11 cellular contexts compared by ENCODE assay signal in the genomic region with DNA sequence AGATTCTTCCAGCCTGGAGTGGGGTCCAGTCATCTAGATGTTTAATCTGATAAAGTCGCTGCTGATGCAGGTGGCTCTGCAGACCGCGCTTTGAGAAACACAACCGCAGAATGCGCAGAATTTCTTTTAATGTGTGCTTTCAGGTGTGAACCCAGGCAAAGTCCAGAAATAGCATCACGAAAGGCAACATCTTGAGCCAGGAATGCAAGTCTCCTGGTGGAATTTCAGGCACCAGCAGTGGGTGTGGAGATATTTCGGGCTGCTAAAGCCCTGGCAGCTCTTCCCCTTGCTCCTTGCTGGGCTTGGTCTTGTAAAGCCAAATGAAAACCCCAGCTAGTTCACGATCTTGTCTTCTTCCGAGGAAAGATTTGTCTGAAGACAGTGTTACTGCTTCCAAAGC.
A peak's percentile ranks its signal among the peaks of the same experiment; 100 is the strongest.
DNase-seq lines count a peak whose midpoint lies in the region; ATAC-seq and TF ChIP-seq lines count a peak whose summit lies in the region.
"Had no signal": no experiment of that assay in that cellular context is flagged by ENCODE, and none has a peak within 500 bp of the region (broad histone marks: within the 10 kb centered on the region; RNA-seq: fewer than 3 reads in every experiment).

No MANE protein-coding gene starts in this region.

- peak overlapping the region; percentile 58 for H3K4me3 Mint-ChIP-seq in nephron progenitor cell
- no peak overlapping the region for H3K4me3 Mint-ChIP-seq in CD4-positive, alpha-beta memory T cell
- no peak overlapping the region for H3K4me3 Mint-ChIP-seq in glutamatergic neuron (ENCODE audit: unreplicated experiment)
- H3K4me3 Mint-ChIP-seq: activated naive CD8-positive, alpha-beta T cell treated with anti-CD3 and anti-CD28 coated beads for 36 hours had no signal

- no peaks in the 10 kb centered on the region for H3K36me3 ChIP-seq in SJCRH30
- H3K36me3 ChIP-seq in upper lobe of left lung: no peaks in the 10 kb centered on the region
- H3K36me3 ChIP-seq in CD4-positive, alpha-beta memory T cell (ENCODE audit: insufficient read depth, low read length): no peaks in the 10 kb centered on the region

- H3K4me1 Mint-ChIP-seq in nephron progenitor cell: peaks cover 25% of the 10 kb centered on the region
- H3K4me1 Mint-ChIP-seq in CD4-positive, alpha-beta memory T cell: no peaks in the 10 kb centered on the region
- peaks cover 9% of the 10 kb centered on the region for H3K4me1 Mint-ChIP-seq in glutamatergic neuron (ENCODE audit: low read depth, unreplicated experiment)
- H3K4me1 Mint-ChIP-seq: activated naive CD8-positive, alpha-beta T cell treated with anti-CD3 and anti-CD28 coated beads for 36 hours had no signal

- TF ChIP-seq EP300 in upper lobe of left lung (IDR thresholded peaks at IDR 0.05): no peak

- H3K9me3 Mint-ChIP-seq in nephron progenitor cell (no peaks in the 10 kb centered on the region), glutamatergic neuron (ENCODE audit: unreplicated experiment) (no peaks in the 10 kb centered on the region)
- H3K9me3 Mint-ChIP-seq in CD4-positive, alpha-beta memory T cell: peaks cover 0 to 1% (median 0%) of the 10 kb centered on the region in 8 donors
- H3K9me3 Mint-ChIP-seq: activated naive CD8-positive, alpha-beta T cell treated with anti-CD3 and anti-CD28 coated beads for 36 hours had no signal

- intact Hi-C loops in CD4-positive, alpha-beta memory T cell (cut with micrococcal nuclease): no loop called here

- ATAC-seq in upper lobe of left lung (ENCODE audit: low FRiP score in 2 of 2): peak; percentile 27 to 46
- ATAC-seq in GM21786 (IDR thresholded peaks at IDR 0.05; ENCODE audit: unreplicated experiment): no peak

- POLR2A ChIA-PET in CD4-positive, alpha-beta memory T cell (lab: Charles Lee; ENCODE audit: partially characterized antibody): no interaction called here

- no peaks in the 10 kb centered on the region for H3K9me3 ChIP-seq in SJCRH30 (replicated peaks)
- H3K9me3 ChIP-seq in upper lobe of left lung: no peaks in the 10 kb centered on the region
- no peaks in the 10 kb centered on the region for H3K9me3 ChIP-seq in CD4-positive, alpha-beta memory T cell (ENCODE audit: control insufficient read depth in 1 of 2, low read length in 2 of 2)

- H3K27me3 Mint-ChIP-seq in nephron progenitor cell (ENCODE audit: low read depth, poor library complexity) (peaks cover 6% of the 10 kb centered on the region), glutamatergic neuron (ENCODE audit: unreplicated experiment) (no peaks in the 10 kb centered on the region)
- H3K27me3 Mint-ChIP-seq in CD4-positive, alpha-beta memory T cell: peaks cover 2 to 4% of the 10 kb centered on the region in 2 donors

- DNase-seq in SJCRH30: no peak
- no peak for DNase-seq in fibroblast of mammary gland (ENCODE audit: low read depth)
- no peak for DNase-seq in nephron progenitor cell
- no peak for DNase-seq in upper lobe of left lung
- no peak for DNase-seq in CD4-positive, alpha-beta memory T cell
- DNase-seq in glutamatergic neuron: no peak
- no peak for DNase-seq in COR-L47 (lab: John Stamatoyannopoulos, UW)
- DNase-seq: activated CD4-positive, alpha-beta T cell treated with anti-CD3 and anti-CD28 coated beads, Interleukin-2, amount 50 U/mL, for 4 hours; activated naive CD8-positive, alpha-beta T cell treated with anti-CD3 and anti-CD28 coated beads for 36 hours had no signal

- no peaks in the 10 kb centered on the region for H3K36me3 Mint-ChIP-seq in nephron progenitor cell (ENCODE audit: low read depth)
- no peaks in the 10 kb centered on the region for H3K36me3 Mint-ChIP-seq in CD4-positive, alpha-beta memory T cell
- H3K36me3 Mint-ChIP-seq in glutamatergic neuron (ENCODE audit: unreplicated experiment): no peaks in the 10 kb centered on the region
- H3K36me3 Mint-ChIP-seq: activated naive CD8-positive, alpha-beta T cell treated with anti-CD3 and anti-CD28 coated beads for 36 hours had no signal

- H3K27ac Mint-ChIP-seq in nephron progenitor cell (peak overlapping the region; percentile 67), glutamatergic neuron (ENCODE audit: unreplicated experiment) (no peak overlapping the region)
- H3K27ac Mint-ChIP-seq in CD4-positive, alpha-beta memory T cell: no peak overlapping the region
- H3K27ac Mint-ChIP-seq: activated naive CD8-positive, alpha-beta T cell treated with anti-CD3 and anti-CD28 coated beads for 36 hours had no signal

- H3K27ac ChIP-seq in SJCRH30 (no peak overlapping the region), upper lobe of left lung (no peak overlapping the region)
- no peak overlapping the region for H3K27ac ChIP-seq in CD4-positive, alpha-beta memory T cell (ENCODE audit: low read depth, low read length)
- H3K27ac ChIP-seq: KMS-11 had no signal

- TF ChIP-seq CTCF in fibroblast of mammary gland (conservative IDR thresholded peaks at IDR 0.05; ENCODE audit: control insufficient read depth, insufficient read depth, low read depth, low read length) (no peak), nephron progenitor cell (IDR thresholded peaks at IDR 0.05) (no peak), upper lobe of left lung (IDR thresholded peaks at IDR 0.05) (no peak), glutamatergic neuron (IDR thresholded peaks at IDR 0.05; ENCODE audit: partially characterized antibody, unreplicated experiment) (no peak)

- WGBS in upper lobe of left lung, 2 donors: 52 to 61% methylated on average over 9 of the region's 9 CpGs

- H3K4me1 ChIP-seq in SJCRH30: no peaks in the 10 kb centered on the region
- H3K4me1 ChIP-seq in upper lobe of left lung: peaks cover 0 to 8% (median 0%) of the 10 kb centered on the region in 4 donors
- no peaks in the 10 kb centered on the region for H3K4me1 ChIP-seq in CD4-positive, alpha-beta memory T cell (ENCODE audit: insufficient read depth, low read length)

- H3K4me3 ChIP-seq in SJCRH30 (peak overlapping the region; percentile 44), fibroblast of mammary gland (ENCODE audit: control insufficient read depth, low read depth, low read length) (peak overlapping the region; percentile 1), upper lobe of left lung (peak overlapping the region in 3 of 4 donors; percentile 10 to 25 (median 11))
- H3K4me3 ChIP-seq in CD4-positive, alpha-beta memory T cell (ENCODE audit: low read length in 2 of 2): no peak overlapping the region

- no peaks in the 10 kb centered on the region for H3K27me3 ChIP-seq in SJCRH30
- no peaks in the 10 kb centered on the region for H3K27me3 ChIP-seq in upper lobe of left lung
- no peaks in the 10 kb centered on the region for H3K27me3 ChIP-seq in CD4-positive, alpha-beta memory T cell (ENCODE audit: insufficient read depth, low read length)

- no peak for TF ChIP-seq POLR2A in upper lobe of left lung (IDR thresholded peaks at IDR 0.05)

- CTCF ChIA-PET in CD4-positive, alpha-beta memory T cell (lab: Charles Lee; ENCODE audit: partially characterized antibody): no interaction called here

Comparison
In these comparisons a context has a peak if more than half of its experiments do, and no peak if none do; other contexts are left out.
1. H3K4me3 ChIP-seq: peak in SJCRH30 (single experiment), fibroblast of mammary gland (single experiment) and upper lobe of left lung (3 of 4); none in CD4-positive, alpha-beta memory T cell (0 of 2).